Comparison of ENCODE assay signal across 10 cellular contexts in genomic region chr14:93317836-93318807, GRCh38. TPM values are rescaled to one million over a fixed set of nuclear protein-coding genes. Genes with fewer than 3 reads are reported as not detected.
DNase-seq lines count a peak whose midpoint lies in the region; ATAC-seq and TF ChIP-seq lines count a peak whose summit lies in the region.
"Had no signal": no experiment of that assay in that cellular context is flagged by ENCODE, and none has a peak within 500 bp of the region (broad histone marks: within the 10 kb centered on the region; RNA-seq: fewer than 3 reads in every experiment).

No MANE protein-coding gene starts in this region.

- H3K4me3 ChIP-seq in SJSA1 = no peak overlapping the region
- H3K4me3 ChIP-seq in parathyroid adenoma (ENCODE audit: low read depth, low read length) = peak overlapping the region; percentile 45

- no peaks in the 10 kb centered on the region for H3K9me3 ChIP-seq in SJSA1 (replicated peaks)
- H3K9me3 ChIP-seq in parathyroid adenoma (ENCODE audit: control insufficient read depth, low read length) = no peaks in the 10 kb centered on the region

- no peak overlapping the region for H2AFZ ChIP-seq in parathyroid adenoma

- peaks cover 28% of the 10 kb centered on the region for H3K4me1 ChIP-seq in SJSA1 (replicated peaks)
- H3K4me1 ChIP-seq in parathyroid adenoma = peaks cover 31% of the 10 kb centered on the region

- H3K79me2 ChIP-seq in parathyroid adenoma = peaks cover 16% of the 10 kb centered on the region

- no peak overlapping the region for H3K9ac ChIP-seq in parathyroid adenoma

- H3K27me3 ChIP-seq in SJSA1 (replicated peaks) (no peaks in the 10 kb centered on the region), parathyroid adenoma (ENCODE audit: control insufficient read depth, insufficient read depth, low read length) (no peaks in the 10 kb centered on the region)

- DNase-seq in H4 (ENCODE audit: low spot score) = peak; percentile 75
- peak in 1 of 2 experiments; percentile 37 for DNase-seq in SJSA1 (ENCODE audit: low read depth in 1 of 2, low spot score in 2 of 2)
- DNase-seq in fibroblast of peridontal ligament (ENCODE audit: extremely low read depth) = peak; percentile 64
- no peak for DNase-seq in D341Med (ENCODE audit: low spot score)
- no peak for DNase-seq in UCSD-AML1 (lab: John Stamatoyannopoulos, UW; ENCODE audit: unreplicated experiment)
- DNase-seq: NCI-H1436, T-helper 9 cell had no signal

- peak overlapping the region; percentile 35 for H3K27ac ChIP-seq in SJSA1
- peak overlapping the region; percentile 59 for H3K27ac ChIP-seq in parathyroid adenoma

- ATAC-seq in GM18517 (IDR thresholded peaks at IDR 0.05; ENCODE audit: unreplicated experiment) (no peak), HG03039 (IDR thresholded peaks at IDR 0.05; ENCODE audit: unreplicated experiment) (no peak)

- H3K36me3 ChIP-seq in SJSA1 (no peaks in the 10 kb centered on the region), parathyroid adenoma (ENCODE audit: control insufficient read depth, insufficient read depth, low read length) (no peaks in the 10 kb centered on the region)

- TF ChIP-seq CTCF in parathyroid adenoma (IDR thresholded peaks at IDR 0.05) = no peak

- peak overlapping the region; percentile 73 for H3K4me2 ChIP-seq in parathyroid adenoma (ENCODE audit: low read length)

RNA-seq across cellular contexts. Expression of gene BTBD7, which starts 14.7 kb away (rescaled TPM):
- 11.0 and 12.4 TPM in 2 replicates for total RNA-seq in H4 (2014; rRNA removed; shearing (Covaris generic))
- total RNA-seq in SJSA1 (2014; rRNA removed; shearing (Covaris generic)) = 7.1 and 17.2 TPM in 2 replicates

RNA-seq across cellular contexts. Expression of gene COX8C, which starts 28.9 kb away (rescaled TPM):
- total RNA-seq in H4 (2014; rRNA removed; shearing (Covaris generic)) = not detected in 2 replicates
- not detected in 2 replicates for total RNA-seq in SJSA1 (2014; rRNA removed; shearing (Covaris generic))

Comparison
In these comparisons a context has a peak if more than half of its experiments do, and no peak if none do; other contexts are left out.
1. DNase-seq: peak in H4 (single experiment) and fibroblast of peridontal ligament (single experiment); none in D341Med (single experiment) and UCSD-AML1 (single experiment).